In the genomic region with DNA sequence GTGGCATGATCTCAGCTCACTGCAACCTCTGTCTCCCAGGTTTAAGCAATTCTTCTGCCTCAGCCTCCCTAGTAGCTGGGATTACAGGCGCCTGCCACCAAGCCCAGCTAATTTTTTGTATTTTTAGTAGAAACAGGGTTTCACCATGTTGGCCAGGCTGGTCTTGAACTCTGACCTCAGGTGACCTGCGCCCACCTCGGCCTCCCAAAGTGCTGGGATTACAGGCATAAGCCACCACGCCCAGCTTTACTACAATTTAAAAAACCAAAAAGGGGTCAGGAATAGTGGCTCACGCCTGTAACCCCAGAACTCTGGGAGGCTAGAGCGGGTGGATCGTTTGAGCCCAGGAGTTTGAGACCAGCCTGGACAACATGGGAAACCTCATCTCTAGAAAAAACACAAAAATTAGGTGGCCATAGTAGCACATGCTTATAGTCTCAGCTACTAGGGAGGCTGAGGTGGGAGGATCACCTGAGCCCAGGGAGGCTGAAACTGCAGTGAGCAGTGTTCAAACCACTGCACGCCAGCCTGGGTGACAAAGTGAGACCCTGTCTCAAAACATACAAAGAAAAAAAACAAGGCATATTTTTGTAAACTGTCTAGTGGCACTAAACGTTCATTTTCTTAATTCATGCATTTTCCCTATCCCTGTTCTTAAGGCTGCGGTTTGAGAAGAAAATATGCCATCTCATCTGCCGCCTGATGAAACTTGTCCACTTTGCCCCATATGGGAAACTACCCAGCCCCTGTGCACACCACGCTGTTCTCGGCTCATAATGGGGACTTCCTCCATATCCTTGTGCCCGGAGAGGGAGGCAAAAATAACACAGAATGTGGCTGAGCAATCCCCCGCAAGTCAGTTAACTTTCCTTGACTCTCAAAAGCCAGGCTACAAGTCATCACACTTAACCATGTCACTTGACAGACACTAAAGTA, we compare ENCODE assay signal across 9 cellular contexts. TPM values are rescaled to one million over a fixed set of nuclear protein-coding genes. Genes with fewer than 3 reads are reported as not detected.
DNase-seq lines count a peak whose midpoint lies in the region; ATAC-seq and TF ChIP-seq lines count a peak whose summit lies in the region.
"Had no signal": no experiment of that assay in that cellular context is flagged by ENCODE, and none has a peak within 500 bp of the region (broad histone marks: within the 10 kb centered on the region; RNA-seq: fewer than 3 reads in every experiment).

No MANE protein-coding gene starts in this region.

- H3K9me3 Mint-ChIP-seq in CD8-positive, alpha-beta T cell, result no peaks in the 10 kb centered on the region
- H3K9me3 Mint-ChIP-seq in natural killer cell, result no peaks in the 10 kb centered on the region
- H3K9me3 Mint-ChIP-seq in Caco-2 (ENCODE audit: unreplicated experiment), result no peaks in the 10 kb centered on the region

- H3K4me1 ChIP-seq in CD8-positive, alpha-beta T cell (ENCODE audit: insufficient read depth, low read length), result peaks cover 37% of the 10 kb centered on the region
- H3K4me1 ChIP-seq in adipocyte (ENCODE audit: control insufficient read depth, insufficient read depth, low read length) (peaks cover 16% of the 10 kb centered on the region), Caco-2 (no peaks in the 10 kb centered on the region)

- in situ Hi-C loops in G401 (cut with HindIII; ENCODE audit: low sequenced_read_pairs), result no loop called here

- no peak for TF ChIP-seq CTCF in CD8-positive, alpha-beta T cell (IDR thresholded peaks at IDR 0.05)
- no peak for TF ChIP-seq CTCF in natural killer cell (IDR thresholded peaks at IDR 0.05)
- no peak for TF ChIP-seq CTCF in Caco-2 (IDR thresholded peaks at IDR 0.05; ENCODE audit: insufficient read depth in 1 of 2, low read depth in 1 of 2, low read length in 1 of 2, severe bottlenecking in 1 of 2, unreplicated experiment in 1 of 2)

- no peak overlapping the region for H3K27ac ChIP-seq in CD8-positive, alpha-beta T cell (ENCODE audit: low read depth, low read length)

- peak overlapping the region; percentile 75 for H3K27ac Mint-ChIP-seq in CD8-positive, alpha-beta T cell
- peak overlapping the region; percentile 22 to 82 for H3K27ac Mint-ChIP-seq in natural killer cell
- H3K27ac Mint-ChIP-seq in Caco-2 (ENCODE audit: unreplicated experiment), result no peak overlapping the region

- H3K36me3 Mint-ChIP-seq in CD8-positive, alpha-beta T cell, result peaks cover 30% of the 10 kb centered on the region
- no peaks in the 10 kb centered on the region for H3K36me3 Mint-ChIP-seq in natural killer cell
- peaks cover 7% of the 10 kb centered on the region for H3K36me3 Mint-ChIP-seq in Caco-2 (ENCODE audit: insufficient read depth, unreplicated experiment)

- H3K4me3 Mint-ChIP-seq in CD8-positive, alpha-beta T cell, result peak overlapping the region; percentile 56
- H3K4me3 Mint-ChIP-seq in natural killer cell (peak overlapping the region; percentile 72), Caco-2 (ENCODE audit: unreplicated experiment) (no peak overlapping the region)

- H3K4me1 Mint-ChIP-seq in CD8-positive, alpha-beta T cell (ENCODE audit: low read depth), result peaks cover 52% of the 10 kb centered on the region
- peaks cover 37 to 46% of the 10 kb centered on the region in 2 donors for H3K4me1 Mint-ChIP-seq in natural killer cell
- no peaks in the 10 kb centered on the region for H3K4me1 Mint-ChIP-seq in Caco-2 (ENCODE audit: low read depth, unreplicated experiment)

- no peaks in the 10 kb centered on the region for H3K27me3 Mint-ChIP-seq in CD8-positive, alpha-beta T cell (ENCODE audit: low read depth)
- H3K27me3 Mint-ChIP-seq in natural killer cell (ENCODE audit: low read depth in 2 of 2), result no peaks in the 10 kb centered on the region
- no peaks in the 10 kb centered on the region for H3K27me3 Mint-ChIP-seq in Caco-2 (ENCODE audit: insufficient read depth, unreplicated experiment)

- H3K27me3 ChIP-seq in CD8-positive, alpha-beta T cell (ENCODE audit: insufficient read depth, low read length), result no peaks in the 10 kb centered on the region
- no peaks in the 10 kb centered on the region for H3K27me3 ChIP-seq in adipocyte (replicated peaks; ENCODE audit: control insufficient read depth, insufficient read depth, low read length)
- no peaks in the 10 kb centered on the region for H3K27me3 ChIP-seq in Caco-2 (replicated peaks; ENCODE audit: control insufficient read depth, insufficient read depth, low read length)

- BruUV-seq in Caco-2 (replicated peaks; lab: Mats Ljungman, UMichigan), result no TSS peak

- H3K4me3 ChIP-seq in CD8-positive, alpha-beta T cell (ENCODE audit: low read depth, low read length), result no peak overlapping the region
- peak overlapping the region; percentile 58 for H3K4me3 ChIP-seq in adipocyte (ENCODE audit: low read length)
- no peak overlapping the region for H3K4me3 ChIP-seq in Caco-2 (ENCODE audit: low read depth, low read length)

- H3K36me3 ChIP-seq in CD8-positive, alpha-beta T cell (ENCODE audit: insufficient read depth, low read length), result no peaks in the 10 kb centered on the region
- H3K36me3 ChIP-seq in adipocyte (ENCODE audit: control insufficient read depth, insufficient read depth, low read length, severe bottlenecking) (peaks cover 14% of the 10 kb centered on the region), Caco-2 (ENCODE audit: control insufficient read depth, insufficient read depth, low read length) (no peaks in the 10 kb centered on the region)

- peak in 2 of 7 experiments; percentile 15 to 20 for DNase-seq in CD8-positive, alpha-beta T cell
- DNase-seq in NOMO-1 (lab: John Stamatoyannopoulos, UW; ENCODE audit: unreplicated experiment in 2 of 2) (peak; percentile 71 to 75), adipocyte (ENCODE audit: low read depth) (no peak), natural killer cell (no peak), Caco-2 (no peak), NCI-H524 (lab: John Stamatoyannopoulos, UW) (no peak), G401 (ENCODE audit: low spot score) (no peak)
- DNase-seq: NCI-H2029 treated with DMSO at 0.1 percent for 48 hours had no signal

- CTCF ChIA-PET in CD8-positive, alpha-beta T cell (lab: Charles Lee), result no interaction called here
- CTCF ChIA-PET in Caco-2 (lab: Charles Lee), result no interaction called here

- POLR2A ChIA-PET in CD8-positive, alpha-beta T cell (lab: Charles Lee), result interaction anchor here (0.6 to 1.3 kb wide), 2 partner anchors 16 to 25 kb away, joined by 3 read pairs; no protein-coding TSS in a partner anchor
- POLR2A ChIA-PET in Caco-2 (lab: Charles Lee), result no interaction called here

- intact Hi-C loops in CD8-positive, alpha-beta T cell (cut with DNase I, micrococcal nuclease), result no loop called here
- intact Hi-C loops in natural killer cell (cut with micrococcal nuclease), result no loop called here
- intact Hi-C loops in Caco-2 (cut with micrococcal nuclease; ENCODE audit: unreplicated experiment), result no loop called here

- no peak for ATAC-seq in CD8-positive, alpha-beta T cell
- ATAC-seq in natural killer cell, result peak; percentile 15 to 67 (median 27)
- ATAC-seq in HG03439 (IDR thresholded peaks at IDR 0.05; ENCODE audit: unreplicated experiment), result no peak

- no peaks in the 10 kb centered on the region for H3K9me3 ChIP-seq in CD8-positive, alpha-beta T cell (ENCODE audit: low read length)
- H3K9me3 ChIP-seq in adipocyte (ENCODE audit: control insufficient read depth, low read length) (no peaks in the 10 kb centered on the region), Caco-2 (no peaks in the 10 kb centered on the region)

- peak overlapping the region; percentile 34 for H3K9ac ChIP-seq in adipocyte (ENCODE audit: low read length)

RNA-seq across cellular contexts. Expression of a gene that starts 4.3 kb away (rescaled TPM):
- 1 to 10 TPM; 3.4 to 3.6 TPM for total RNA-seq in CD8-positive, alpha-beta T cell
- total RNA-seq in natural killer cell (1 to 10 TPM; 3.6 to 5.5 (median 4.4) TPM), Caco-2 (2022) (3.1 and 3.2 TPM in 2 replicates)
- total RNA-seq in G401 (2014; rRNA removed; shearing (Covaris generic)), result 5.0 and 7.4 TPM in 2 replicates

RNA-seq across cellular contexts. Expression of a gene that starts 25.7 kb away (rescaled TPM):
- 10 to 100 TPM; 24.9 to 27.4 TPM for total RNA-seq in CD8-positive, alpha-beta T cell
- total RNA-seq in natural killer cell, result 10 to 100 TPM; 25.6 to 34.8 (median 28.7) TPM
- 22.0 and 22.7 TPM in 2 replicates for total RNA-seq in Caco-2 (2022)
- 6.3 and 9.1 TPM in 2 replicates for total RNA-seq in G401 (2014; rRNA removed; shearing (Covaris generic))

RNA-seq across cellular contexts. Expression of a gene that starts 48.3 kb away (rescaled TPM):
- total RNA-seq in CD8-positive, alpha-beta T cell, result 10 to 100 TPM; 24.6 to 25.4 TPM
- total RNA-seq in natural killer cell (10 to 100 TPM; 24.9 to 50.2 (median 48.7) TPM), Caco-2 (2022) (64.6 and 79.2 TPM in 2 replicates)
- total RNA-seq in G401 (2014; rRNA removed; shearing (Covaris generic)), result 24.1 and 58.2 TPM in 2 replicates

Comparison
In these comparisons a context has a peak if more than half of its experiments do, and no peak if none do; other contexts are left out.
1. ATAC-seq: peak in natural killer cell (3 of 3); none in CD8-positive, alpha-beta T cell (single experiment) and HG03439 (single experiment).
2. DNase-seq: peak in NOMO-1 (2 of 2); none in adipocyte (single experiment), natural killer cell (single experiment), Caco-2 (0 of 2), NCI-H524 (0 of 2) and G401 (single experiment).